Comparison of ENCODE assay signal across 1 cellular context in genomic region chr3:26346497-26346896, GRCh38.
TF ChIP-seq lines count a peak whose summit lies in the region.

No MANE protein-coding gene starts in this region.

TF ChIP-seq in H1, 55 proteins besides CTCF, POLR2A, EP300 and RAD21:
- TF ChIP-seq PHF8 (conservative IDR thresholded peaks at IDR 0.05; ENCODE audit: low read depth, low read length) (no peak), CHD1 (IDR thresholded peaks at IDR 0.05; ENCODE audit: low read depth, low read length) (no peak), RFX5 (IDR thresholded peaks at IDR 0.05; ENCODE audit: borderline replicate concordance, low read depth, low read length) (no peak), KDM5A (IDR thresholded peaks at IDR 0.05; ENCODE audit: low read length) (no peak), KDM1A (IDR thresholded peaks at IDR 0.05; ENCODE audit: borderline replicate concordance, low read length) (no peak), MAFK (IDR thresholded peaks at IDR 0.05; ENCODE audit: low read depth, low read length) (no peak), POU5F1 (IDR thresholded peaks at IDR 0.05; ENCODE audit: low read depth, low read length) (no peak), ZNF274 (IDR thresholded peaks at IDR 0.05; ENCODE audit: borderline replicate concordance, extremely low read depth, low read length) (no peak), JUN (IDR thresholded peaks at IDR 0.05; ENCODE audit: low read depth, low read length) (no peak), TBP (IDR thresholded peaks at IDR 0.05; ENCODE audit: low read depth, low read length) (no peak), TAF7 (optimal IDR thresholded peaks at IDR 0.05; ENCODE audit: borderline replicate concordance, low read depth, low read length) (no peak), HDAC6 (IDR thresholded peaks at IDR 0.05; ENCODE audit: low read depth, low read length) (no peak)
